Comparison of ENCODE assay signal across 10 cellular contexts in genomic region chr2:196291873-196292800, GRCh38.
A peak's percentile ranks its signal among the peaks of the same experiment; 100 is the strongest.
DNase-seq lines count a peak whose midpoint lies in the region; ATAC-seq and TF ChIP-seq lines count a peak whose summit lies in the region.
"Had no signal": no experiment of that assay in that cellular context is flagged by ENCODE, and none has a peak within 500 bp of the region (broad histone marks: within the 10 kb centered on the region; RNA-seq: fewer than 3 reads in every experiment).

No MANE protein-coding gene starts in this region.

- H3K79me2 ChIP-seq in Karpas-422 (ENCODE audit: low read length) = no peaks in the 10 kb centered on the region

- H3K36me3 ChIP-seq in cardiac muscle cell (no peaks in the 10 kb centered on the region), Karpas-422 (ENCODE audit: insufficient read depth, low read length) (no peaks in the 10 kb centered on the region), esophagus (ENCODE audit: control insufficient read depth in 2 of 2, insufficient read depth in 2 of 2, low read length in 1 of 2) (no peaks in the 10 kb centered on the region)

- H3K4me3 ChIP-seq in cardiac muscle cell (no peak overlapping the region), Karpas-422 (ENCODE audit: low read length) (no peak overlapping the region), esophagus (ENCODE audit: low read depth in 1 of 2, low read length in 2 of 2) (no peak overlapping the region)

- peak in 1 of 2 donors; percentile 42 for DNase-seq in cardiac muscle cell (ENCODE audit: low read depth in 1 of 2, low spot score in 1 of 2)
- DNase-seq in left cardiac atrium = no peak
- peak; percentile 35 for DNase-seq in Karpas-422
- peak; percentile 59 for DNase-seq in ureter (ENCODE audit: low spot score)
- no peak for DNase-seq in globus pallidus (ENCODE audit: low spot score)
- DNase-seq: DND-41, glutamatergic neuron had no signal

- intact Hi-C loops in left cardiac atrium (cut with DNase I) = no loop called here

- no peak for TF ChIP-seq CTCF in cardiac muscle cell (IDR thresholded peaks at IDR 0.05; ENCODE audit: low read depth, low read length)

- H3K27me3 ChIP-seq in cardiac muscle cell = no peaks in the 10 kb centered on the region
- H3K27me3 ChIP-seq in Karpas-422 (ENCODE audit: low read length) = no peaks in the 10 kb centered on the region
- H3K27me3 ChIP-seq in esophagus (ENCODE audit: control insufficient read depth in 1 of 2, insufficient read depth in 2 of 2, low read length in 2 of 2) = no peaks in the 10 kb centered on the region

- no peak for ATAC-seq in left cardiac atrium
- no peak for ATAC-seq in HG02852 (IDR thresholded peaks at IDR 0.05; ENCODE audit: unreplicated experiment)
- no peak for ATAC-seq in GM19023 (IDR thresholded peaks at IDR 0.05; ENCODE audit: unreplicated experiment)

- no peaks in the 10 kb centered on the region for H3K9me3 ChIP-seq in cardiac muscle cell (ENCODE audit: low read depth)
- H3K9me3 ChIP-seq in Karpas-422 (ENCODE audit: low read length) = no peaks in the 10 kb centered on the region
- no peaks in the 10 kb centered on the region for H3K9me3 ChIP-seq in esophagus (ENCODE audit: control insufficient read depth in 2 of 2, insufficient read depth in 1 of 2, low read depth in 1 of 2, low read length in 1 of 2)

- H3K9me2 ChIP-seq in Karpas-422 (replicated peaks; ENCODE audit: insufficient read depth, low read length) = no peaks in the 10 kb centered on the region

- no peaks in the 10 kb centered on the region for H4K20me1 ChIP-seq in Karpas-422 (ENCODE audit: insufficient read depth, low read depth, low read length)

- no peak overlapping the region for H2AFZ ChIP-seq in Karpas-422 (ENCODE audit: low read length)

- H3K4me2 ChIP-seq in Karpas-422 (ENCODE audit: low read depth, low read length, poor library complexity, severe bottlenecking) = no peak overlapping the region

- no peak overlapping the region for H3K9ac ChIP-seq in Karpas-422 (ENCODE audit: low read length)

- peak overlapping the region; percentile 7 for H3K27ac ChIP-seq in cardiac muscle cell
- H3K27ac ChIP-seq in Karpas-422 (ENCODE audit: low read length) = no peak overlapping the region
- peak overlapping the region; percentile 19 to 79 for H3K27ac ChIP-seq in esophagus (ENCODE audit: low read depth in 2 of 2, low read length in 1 of 2)

- H3K4me1 ChIP-seq in cardiac muscle cell (ENCODE audit: low read depth) (peaks cover 13% of the 10 kb centered on the region), Karpas-422 (ENCODE audit: low read length) (peaks cover 12% of the 10 kb centered on the region), esophagus (ENCODE audit: control insufficient read depth in 2 of 2, insufficient read depth in 2 of 2, low read length in 1 of 2) (peaks cover 0 to 3% of the 10 kb centered on the region in 2 donors)

- 66 to 79% methylated on average over 16 of the region's 16 CpGs for WGBS in esophagus, 2 donors

Comparison
In these comparisons a context has a peak if more than half of its experiments do, and no peak if none do; other contexts are left out.
1. DNase-seq: peak in Karpas-422 (single experiment) and ureter (single experiment); none in left cardiac atrium (single experiment) and globus pallidus (single experiment).